Comparison of ENCODE assay signal across 11 cellular contexts in the genomic region with DNA sequence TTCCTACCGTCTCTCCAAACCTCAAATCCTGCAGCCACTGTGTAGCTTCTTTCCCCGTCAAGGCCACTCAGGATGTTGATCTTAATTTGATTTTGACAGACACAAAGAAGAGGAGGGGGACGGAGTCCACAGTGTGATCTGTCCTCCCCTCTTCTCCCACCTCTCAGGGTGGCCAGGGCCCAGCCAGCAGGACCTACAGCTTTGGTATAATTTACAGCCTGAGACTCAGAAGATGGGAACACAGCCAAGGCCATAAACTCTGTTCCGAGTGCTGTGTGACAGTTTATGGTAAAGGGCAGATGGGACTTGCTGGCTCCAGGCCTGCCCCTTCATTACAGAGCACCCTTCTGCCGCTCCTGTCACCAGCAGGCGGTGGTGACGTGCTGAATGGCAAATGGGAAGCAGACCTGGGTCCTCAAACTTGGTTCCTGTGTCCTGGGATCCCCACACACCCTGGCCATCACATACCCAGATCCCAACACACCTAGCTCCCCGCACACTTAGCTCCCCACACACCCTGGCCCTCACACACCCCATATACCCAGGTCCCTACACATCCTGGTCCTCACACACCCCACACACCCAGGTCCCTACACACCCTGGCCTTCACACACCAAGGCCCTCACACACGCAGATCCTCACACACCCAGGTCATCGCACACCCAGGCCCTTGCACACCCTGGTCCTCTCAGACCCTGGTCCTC.
DNase-seq lines count a peak whose midpoint lies in the region; ATAC-seq and TF ChIP-seq lines count a peak whose summit lies in the region.
"Had no signal": no experiment of that assay in that cellular context is flagged by ENCODE, and none has a peak within 500 bp of the region (broad histone marks: within the 10 kb centered on the region; RNA-seq: fewer than 3 reads in every experiment).

No MANE protein-coding gene starts in this region.

- peak overlapping the region; percentile 97 for H3K27ac Mint-ChIP-seq in activated naive CD4-positive, alpha-beta T cell treated with anti-CD3 and anti-CD28 coated beads for 36 hours
- peak overlapping the region; percentile 37 for H3K27ac Mint-ChIP-seq in type B pancreatic cell

- peak; percentile 22 for ATAC-seq in gastroesophageal sphincter
- ATAC-seq in HG02938 (IDR thresholded peaks at IDR 0.05; ENCODE audit: unreplicated experiment) = no peak
- ATAC-seq: Panc1 had no signal

- peaks cover 12% of the 10 kb centered on the region for H3K36me3 Mint-ChIP-seq in activated naive CD4-positive, alpha-beta T cell treated with anti-CD3 and anti-CD28 coated beads for 36 hours (ENCODE audit: low read depth)
- no peaks in the 10 kb centered on the region for H3K36me3 Mint-ChIP-seq in type B pancreatic cell

- peaks cover 68% of the 10 kb centered on the region for H3K4me1 Mint-ChIP-seq in activated naive CD4-positive, alpha-beta T cell treated with anti-CD3 and anti-CD28 coated beads for 36 hours (ENCODE audit: low read depth)
- peaks cover 27% of the 10 kb centered on the region for H3K4me1 Mint-ChIP-seq in type B pancreatic cell (ENCODE audit: unreplicated experiment)

- intact Hi-C loops in activated naive CD4-positive, alpha-beta T cell treated with anti-CD3 and anti-CD28 coated beads for 36 hours (cut with micrococcal nuclease) = no loop called here

- H3K27me3 ChIP-seq in gastroesophageal sphincter = no peaks in the 10 kb centered on the region
- H3K27me3 ChIP-seq: stomach had no signal

- no peak for DNase-seq in activated naive CD4-positive, alpha-beta T cell treated with anti-CD3 and anti-CD28 coated beads for 36 hours
- no peak for DNase-seq in activated naive CD4-positive, alpha-beta T cell treated with Interleukin-2 at 50 U/mL for 16 hours
- DNase-seq in NCI-H82 treated with DMSO at 0.1 percent for 48 hours (lab: John Stamatoyannopoulos, UW; ENCODE audit: unreplicated experiment) (peak; percentile 57), type B pancreatic cell (ENCODE audit: extremely low spot score, unreplicated experiment) (no peak), NCI-H2196 treated with DMSO at 0.1 percent for 48 hours (lab: John Stamatoyannopoulos, UW; ENCODE audit: unreplicated experiment) (no peak), DMS53 (lab: John Stamatoyannopoulos, UW) (no peak)
- DNase-seq: foreskin melanocyte, stomach had no signal

- H3K27me3 Mint-ChIP-seq in activated naive CD4-positive, alpha-beta T cell treated with anti-CD3 and anti-CD28 coated beads for 36 hours (ENCODE audit: low read depth) = no peaks in the 10 kb centered on the region
- no peaks in the 10 kb centered on the region for H3K27me3 Mint-ChIP-seq in type B pancreatic cell

- TF ChIP-seq POLR2A in gastroesophageal sphincter (IDR thresholded peaks at IDR 0.05) = no peak

- CTCF ChIA-PET in activated naive CD4-positive, alpha-beta T cell treated with anti-CD3 and anti-CD28 coated beads for 36 hours (lab: Charles Lee) = interaction anchor here (0.6 to 3.0 kb wide), 11 partner anchors 8 to 124 kb away, joined by 3 to 30 read pairs (median 4); no protein-coding TSS in a partner anchor

- H3K9me3 Mint-ChIP-seq in activated naive CD4-positive, alpha-beta T cell treated with anti-CD3 and anti-CD28 coated beads for 36 hours = peaks cover 3% of the 10 kb centered on the region
- no peaks in the 10 kb centered on the region for H3K9me3 Mint-ChIP-seq in type B pancreatic cell

- WGBS in gastroesophageal sphincter (ENCODE audit: low coverage in 1 of 2), 2 donors = 76% methylated on average over 7 of the region's 10 CpGs; no CpG with 5 or more reads in 1 of the 2 donors

- no peak overlapping the region for H3K27ac ChIP-seq in gastroesophageal sphincter
- H3K27ac ChIP-seq: stomach had no signal

- H3K36me3 ChIP-seq in gastroesophageal sphincter = no peaks in the 10 kb centered on the region
- H3K36me3 ChIP-seq: stomach had no signal

- TF ChIP-seq EP300 in gastroesophageal sphincter (IDR thresholded peaks at IDR 0.05) = no peak

- H3K4me3 Mint-ChIP-seq in activated naive CD4-positive, alpha-beta T cell treated with anti-CD3 and anti-CD28 coated beads for 36 hours = peak overlapping the region; percentile 83
- H3K4me3 Mint-ChIP-seq in type B pancreatic cell = no peak overlapping the region

- H3K9me3 ChIP-seq in gastroesophageal sphincter = no peaks in the 10 kb centered on the region
- H3K9me3 ChIP-seq: stomach had no signal

- H3K4me1 ChIP-seq in gastroesophageal sphincter = peaks cover 0 to 8% (median 0%) of the 10 kb centered on the region in 3 donors
- H3K4me1 ChIP-seq: stomach had no signal

- H3K4me3 ChIP-seq in gastroesophageal sphincter = no peak overlapping the region
- H3K4me3 ChIP-seq: stomach had no signal

- TF ChIP-seq CTCF in gastroesophageal sphincter (IDR thresholded peaks at IDR 0.05) (no peak), type B pancreatic cell (conservative IDR thresholded peaks at IDR 0.05) (no peak)
